In the genomic region with DNA sequence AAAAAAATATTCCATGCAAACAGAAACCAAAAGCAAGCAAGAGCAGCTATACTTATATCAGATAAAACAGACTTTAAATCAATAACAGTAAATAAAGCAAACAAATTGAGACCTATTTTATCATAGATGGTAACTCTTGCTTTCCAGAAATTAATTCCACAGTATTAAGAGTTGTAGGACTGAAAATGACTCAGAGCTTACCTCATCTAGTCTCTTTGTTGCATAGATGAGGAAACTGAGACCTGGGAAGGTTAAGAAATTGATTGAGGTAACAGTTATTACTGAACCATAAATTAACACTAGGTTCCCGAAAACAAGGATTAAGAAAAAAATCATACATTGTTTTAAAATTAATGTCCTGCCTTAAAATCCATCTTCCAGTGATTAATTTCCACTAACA, we compare ENCODE assay signal across 22 cellular contexts.
"Had no signal": no experiment of that assay in that cellular context is flagged by ENCODE, and none has a peak within 500 bp of the region (broad histone marks: within the 10 kb centered on the region; RNA-seq: fewer than 3 reads in every experiment).

No MANE protein-coding gene starts in this region.

- H3K27me3 ChIP-seq: dorsolateral prefrontal cortex, heart left ventricle, spleen, testis, transverse colon had no signal

- H3K36me3 ChIP-seq: heart left ventricle, neutrophil, spleen, transverse colon had no signal

- H3K4me3 Mint-ChIP-seq: naive thymus-derived CD8-positive, alpha-beta T cell; stimulated activated memory B cell treated with anti-CD40 and anti-IgM and Interleukin-4, amounts not matched to agents 10 μg/mL and 1 μg/mL and 100 μg/mL, for 72 hours; stimulated activated naive CD8-positive, alpha-beta T cell treated with anti-CD3 and anti-CD28 coated beads, Interleukin-15, amount 100 ng/mL, for 72 hours had no signal

- H3K27ac Mint-ChIP-seq: naive thymus-derived CD8-positive, alpha-beta T cell; stimulated activated naive CD8-positive, alpha-beta T cell treated with anti-CD3 and anti-CD28 coated beads, Interleukin-15, amount 100 ng/mL, for 72 hours had no signal

- ATAC-seq: heart left ventricle; left lobe of liver; naive thymus-derived CD8-positive, alpha-beta T cell; stimulated activated memory B cell treated with anti-CD40 and anti-IgM and Interleukin-4, amounts not matched to agents 10 μg/mL and 1 μg/mL and 100 μg/mL, for 72 hours; stimulated activated naive CD8-positive, alpha-beta T cell treated with anti-CD3 and anti-CD28 coated beads, Interleukin-15, amount 100 ng/mL, for 72 hours had no signal

- H3K9me3 ChIP-seq: neutrophil, testis had no signal

- H3K27me3 Mint-ChIP-seq: stimulated activated memory B cell treated with anti-CD40 and anti-IgM and Interleukin-4, amounts not matched to agents 10 μg/mL and 1 μg/mL and 100 μg/mL, for 72 hours had no signal

- FAIRE-seq: endometrium had no signal

- H3K4me1 ChIP-seq: testis had no signal

- H3K27ac ChIP-seq: dorsolateral prefrontal cortex, neutrophil, spleen, testis, transverse colon had no signal

- DNase-seq: central memory CD4-positive, alpha-beta T cell; cortex of kidney; dorsolateral prefrontal cortex; effector memory CD4-positive, alpha-beta T cell; foreskin melanocyte; heart left ventricle; hippocampal formation; kidney glomerular epithelial cell; mammary epithelial cell; mucosa of descending colon; naive thymus-derived CD8-positive, alpha-beta T cell; spleen; stimulated activated CD4-positive, alpha-beta T cell treated with anti-CD3 and anti-CD28 coated beads, Interleukin-15, amount 100 ng/mL, for 24 hours; stimulated activated CD4-positive, alpha-beta T cell treated with anti-CD3 and anti-CD28 coated beads, Interleukin-1b, Interleukin-23, amount 100 ng/mL, for 48 hours; stimulated activated CD4-positive, alpha-beta T cell treated with anti-CD3 and anti-CD28 coated beads, Interleukin-4, amount 100 ng/mL, for 24 hours; stimulated activated naive CD8-positive, alpha-beta T cell treated with anti-CD3 and anti-CD28 coated beads, Interleukin-15, amount 100 ng/mL, for 72 hours; testis; transverse colon had no signal

- H3K4me1 Mint-ChIP-seq: naive thymus-derived CD8-positive, alpha-beta T cell had no signal

- H3K4me3 ChIP-seq: dorsolateral prefrontal cortex, heart left ventricle, mucosa of descending colon, spleen, testis, transverse colon had no signal
